25 cellular contexts compared by ENCODE assay signal in the genomic region with DNA sequence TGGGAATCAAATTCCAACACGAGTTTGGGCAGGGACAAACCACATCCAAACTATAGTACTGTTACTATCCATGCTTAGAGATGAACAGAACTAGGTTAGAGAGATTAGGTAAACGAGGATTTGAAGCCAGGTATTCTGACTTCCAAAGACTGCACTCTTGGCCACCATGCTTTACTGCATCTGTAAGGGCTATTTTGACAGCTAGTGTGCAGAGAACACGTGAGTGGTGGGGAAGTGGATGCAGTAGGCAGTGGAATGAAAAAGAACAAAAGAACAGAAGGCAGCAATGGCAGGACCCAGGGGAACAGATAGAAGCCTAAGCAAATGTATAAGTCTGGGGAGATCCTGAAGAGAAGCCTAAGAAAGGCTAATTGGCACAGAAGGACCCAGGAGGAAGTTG. TPM values are rescaled to one million over a fixed set of nuclear protein-coding genes. Genes with fewer than 3 reads are reported as not detected.
"Had no signal": no experiment of that assay in that cellular context is flagged by ENCODE, and none has a peak within 500 bp of the region (broad histone marks: within the 10 kb centered on the region; RNA-seq: fewer than 3 reads in every experiment).

No MANE protein-coding gene starts in this region.

- H3K4me3 ChIP-seq: neural progenitor cell, ovary, psoas muscle, right lobe of liver, sigmoid colon, stomach, thoracic aorta, tibial artery, transverse colon, upper lobe of right lung, uterus had no signal

- H3K4me1 ChIP-seq: neural progenitor cell, parathyroid adenoma, psoas muscle, right lobe of liver, sigmoid colon, tibial artery, transverse colon, upper lobe of right lung, uterus had no signal

- H3K36me3 ChIP-seq: neural progenitor cell, ovary, right lobe of liver, sigmoid colon, stomach, thoracic aorta, tibial artery, transverse colon, upper lobe of right lung, uterus had no signal

- H3K27ac ChIP-seq: neural progenitor cell, ovary, parathyroid adenoma, psoas muscle, right lobe of liver, sigmoid colon, stomach, thoracic aorta, tibial artery, transverse colon, upper lobe of right lung, uterus had no signal

- H3K4me2 ChIP-seq: neural progenitor cell had no signal

- H3K79me2 ChIP-seq: parathyroid adenoma had no signal

- H3K27me3 ChIP-seq: ovary, right lobe of liver, sigmoid colon, stomach, tibial artery, transverse colon, upper lobe of right lung, uterus had no signal

- H3K9me3 ChIP-seq: ovary, psoas muscle, right lobe of liver, sigmoid colon, stomach, thoracic aorta, tibial artery, transverse colon, upper lobe of right lung, uterus had no signal

- DNase-seq: natural killer cell; occipital lobe; ovary; posterior cingulate gyrus; psoas muscle; right cardiac atrium; right lobe of liver; sigmoid colon; small intestine; stimulated activated CD4-positive, alpha-beta T cell treated with anti-CD3 and anti-CD28 coated beads, Interleukin-15, amount 100 ng/mL, for 24 hours; stimulated activated CD4-positive, alpha-beta T cell treated with anti-CD3 and anti-CD28 coated beads, Interleukin-2, amount 100 ng/mL, for 24 hours; stimulated activated CD4-positive, alpha-beta T cell treated with anti-CD3 and anti-CD28 coated beads, Interleukin-2, amount 100 ng/mL, for 48 hours; stimulated activated CD4-positive, alpha-beta T cell treated with anti-CD3 and anti-CD28 coated beads, Interleukin-4, amount 100 ng/mL, for 24 hours; stimulated activated naive B cell treated with anti-CD40 and anti-IgM and Interleukin-4, amounts not matched to agents 10 μg/mL and 1 μg/mL and 100 μg/mL, for 72 hours; stimulated activated naive CD4-positive, alpha-beta T cell treated with Interleukin-2 at 50 U/mL for 16 hours; stomach; tibial artery; transverse colon; upper lobe of right lung; uterus had no signal

- H3K9ac ChIP-seq: neural progenitor cell, parathyroid adenoma had no signal

RNA-seq across cellular contexts. Expression of a gene that starts 59.1 kb away (rescaled TPM):
- polyA plus RNA-seq: neural cell, ovary, psoas muscle, right cardiac atrium, sigmoid colon, small intestine, stomach, urinary bladder had no signal
